In genomic region chr14:35257809-35258208, GRCh38 we compare ENCODE assay signal across 27 cellular contexts. TPM values are rescaled to one million over a fixed set of nuclear protein-coding genes. Genes with fewer than 3 reads are reported as not detected.
DNase-seq lines count a peak whose midpoint lies in the region; ATAC-seq and TF ChIP-seq lines count a peak whose summit lies in the region.
"Had no signal": no experiment of that assay in that cellular context is flagged by ENCODE, and none has a peak within 500 bp of the region (broad histone marks: within the 10 kb centered on the region; RNA-seq: fewer than 3 reads in every experiment).

No MANE protein-coding gene starts in this region.

- no peak for TF ChIP-seq RAD21 in SK-N-SH (IDR thresholded peaks at IDR 0.05; ENCODE audit: low read length)

- peaks cover 16% of the 10 kb centered on the region for H3K4me1 Mint-ChIP-seq in activated T-helper 17 cell treated with anti-CD3 and anti-CD28 coated beads, Interleukin-2, amount 50 U/mL, for 72 hours

- H3K4me3 Mint-ChIP-seq in activated T-helper 17 cell treated with anti-CD3 and anti-CD28 coated beads, Interleukin-2, amount 50 U/mL, for 72 hours = no peak overlapping the region
- H3K4me3 Mint-ChIP-seq: CD4-positive, alpha-beta T cell; stimulated activated naive B cell treated with anti-CD40 and anti-IgM and Interleukin-4, amounts not matched to agents 10 μg/mL and 1 μg/mL and 100 μg/mL, for 72 hours had no signal

- TF ChIP-seq CTCF in SK-N-SH (IDR thresholded peaks at IDR 0.05) (no peak), testis (IDR thresholded peaks at IDR 0.05) (no peak)

- H3K4me3 ChIP-seq in SK-N-SH (ENCODE audit: low read depth in 2 of 2, low read length in 1 of 2) (no peak overlapping the region), testis (no peak overlapping the region)
- H3K4me3 ChIP-seq: cardiac muscle cell, heart right ventricle, prostate gland, sigmoid colon had no signal

- H3K27me3 Mint-ChIP-seq in activated T-helper 17 cell treated with anti-CD3 and anti-CD28 coated beads, Interleukin-2, amount 50 U/mL, for 72 hours = no peaks in the 10 kb centered on the region
- H3K27me3 Mint-ChIP-seq: CD4-positive, alpha-beta T cell; stimulated activated naive B cell treated with anti-CD40 and anti-IgM and Interleukin-4, amounts not matched to agents 10 μg/mL and 1 μg/mL and 100 μg/mL, for 72 hours had no signal

- ATAC-seq in SK-N-SH treated with all-trans-retinoic acid at 6 μM for 48 hours = no peak; the same call in 2 of the 3 replicates
- no peak for ATAC-seq in activated T-helper 17 cell treated with anti-CD3 and anti-CD28 coated beads, Interleukin-2, amount 50 U/mL, for 72 hours (replicated peaks)
- ATAC-seq: heart right ventricle; HepG2; stimulated activated naive B cell treated with anti-CD40 and anti-IgM and Interleukin-4, amounts not matched to agents 10 μg/mL and 1 μg/mL and 100 μg/mL, for 72 hours had no signal

- no peaks in the 10 kb centered on the region; a peak in 1 of 4 replicates for H3K4me1 ChIP-seq in SK-N-SH (ENCODE audit: control insufficient read depth in 1 of 2, insufficient read depth in 2 of 2, low read depth in 1 of 2, low read length in 1 of 2)
- peaks cover 15% of the 10 kb centered on the region for H3K4me1 ChIP-seq in testis
- H3K4me1 ChIP-seq: prostate gland, sigmoid colon had no signal

- TF ChIP-seq POLR2A in erythroblast (IDR thresholded peaks at IDR 0.05; ENCODE audit: low read length) (no peak), testis (IDR thresholded peaks at IDR 0.05) (no peak)

- peak overlapping the region; percentile 2 for H3K27ac Mint-ChIP-seq in activated T-helper 17 cell treated with anti-CD3 and anti-CD28 coated beads, Interleukin-2, amount 50 U/mL, for 72 hours
- H3K27ac Mint-ChIP-seq: CD4-positive, alpha-beta T cell; stimulated activated naive B cell treated with anti-CD40 and anti-IgM and Interleukin-4, amounts not matched to agents 10 μg/mL and 1 μg/mL and 100 μg/mL, for 72 hours had no signal

- POLR2A ChIA-PET in SK-N-SH (lab: Yijun Ruan, JAX) = no interaction called here

- no peaks in the 10 kb centered on the region for H4K20me1 ChIP-seq in SK-N-SH (ENCODE audit: insufficient read depth)

- H3K27me3 ChIP-seq in SK-N-SH (ENCODE audit: insufficient read depth) (no peaks in the 10 kb centered on the region), testis (no peaks in the 10 kb centered on the region)
- H3K27me3 ChIP-seq: cardiac muscle cell, heart right ventricle, sigmoid colon had no signal

- H3K27ac ChIP-seq in SK-N-SH (ENCODE audit: low read depth in 2 of 2, low read length in 1 of 2) (0 out of 4 replicates have a peak overlapping the region, but pooled peaks of 1 of the 2 experiments have one; percentile 6), testis (peak overlapping the region; percentile 8 to 16)
- H3K27ac ChIP-seq: 22Rv1, cardiac muscle cell, heart right ventricle, HL-60, prostate gland, sigmoid colon had no signal

- H3K4me2 ChIP-seq in SK-N-SH = no peak overlapping the region

- 35% methylated on average over 1 of the region's 1 CpG for WGBS in SK-N-SH (ENCODE audit: low lambda C conversion rate)
- 32 to 48% methylated on average over 1 of the region's 1 CpG for WGBS in testis, 2 donors

- CTCF ChIA-PET in SK-N-SH (lab: Yijun Ruan, JAX) = no interaction called here

- H3K9me2 ChIP-seq in SK-N-SH = no peaks in the 10 kb centered on the region

- H3K79me2 ChIP-seq in SK-N-SH (ENCODE audit: insufficient read depth) = no peaks in the 10 kb centered on the region

- peaks cover 9% of the 10 kb centered on the region for H3F3A ChIP-seq in SK-N-SH (replicated peaks; ENCODE audit: insufficient read depth)

- TF ChIP-seq EP300 in SK-N-SH (IDR thresholded peaks at IDR 0.05; ENCODE audit: borderline replicate concordance in 1 of 2, low read depth in 1 of 2, low read length in 1 of 2) = no peak

- no peak for DNase-seq in SK-N-SH
- DNase-seq in erythroblast (lab: John Stamatoyannopoulos, UW) = peak; percentile 25 to 28
- DNase-seq in testis = no peak
- no peak for DNase-seq in NCI-H187 (lab: John Stamatoyannopoulos, UW)
- DNase-seq in kidney tubule cell (ENCODE audit: low spot score) = no peak
- DNase-seq in head of caudate nucleus = no peak
- DNase-seq: activated CD4-positive, alpha-beta T cell treated with anti-CD3 and anti-CD28 coated beads, Interleukin-2, amount 50 U/mL, for 48 hours; activated naive CD4-positive, alpha-beta T cell treated with anti-CD3 and anti-CD28 coated beads, Interleukin-2, amount 50 U/mL, for 16 hours; AML-193; CD4-positive, alpha-beta T cell; cortex of kidney; heart right ventricle; left cardiac atrium; mesenchymal stem cell; NCI-H1048; NCI-H1694; NCI-H510A treated with DMSO at 0.1 percent for 48 hours; SHP77 treated with DMSO at 0.1 percent for 48 hours; sigmoid colon; stimulated activated naive B cell treated with anti-CD40 and anti-IgM and Interleukin-4, amounts not matched to agents 10 μg/mL and 1 μg/mL and 100 μg/mL, for 72 hours had no signal

- H3K36me3 Mint-ChIP-seq in activated T-helper 17 cell treated with anti-CD3 and anti-CD28 coated beads, Interleukin-2, amount 50 U/mL, for 72 hours (ENCODE audit: low read depth) = peaks cover 23% of the 10 kb centered on the region

- H3K36me3 ChIP-seq in SK-N-SH (replicated peaks in 1 of 2; ENCODE audit: control insufficient read depth in 1 of 2, insufficient read depth in 2 of 2, low read length in 1 of 2) (no peaks in the 10 kb centered on the region), testis (ENCODE audit: low read depth, missing control alignments) (no peaks in the 10 kb centered on the region)
- H3K36me3 ChIP-seq: cardiac muscle cell, prostate gland, sigmoid colon had no signal

- no peak overlapping the region for H2AFZ ChIP-seq in SK-N-SH (ENCODE audit: low read depth)

- H3K9me3 Mint-ChIP-seq in activated T-helper 17 cell treated with anti-CD3 and anti-CD28 coated beads, Interleukin-2, amount 50 U/mL, for 72 hours = no peaks in the 10 kb centered on the region
- H3K9me3 Mint-ChIP-seq: CD4-positive, alpha-beta T cell had no signal

- intact Hi-C loops in testis (cut with DNase I; ENCODE audit: low total_unique reads) (no loop called here), head of caudate nucleus (cut with DNase I) (no loop called here)

- H3K9me3 ChIP-seq in SK-N-SH = no peaks in the 10 kb centered on the region
- H3K9me3 ChIP-seq in testis = no peaks in the 10 kb centered on the region
- H3K9me3 ChIP-seq: prostate gland, sigmoid colon had no signal

- no peak overlapping the region for H3K9ac ChIP-seq in SK-N-SH

TF ChIP-seq in SK-N-SH, 30 proteins besides CTCF, POLR2A, EP300 and RAD21 (continues in another document):
- TF ChIP-seq GABPA (IDR thresholded peaks at IDR 0.05; ENCODE audit: low read depth) (0 out of 2 replicates have a peak, but pooled peaks have one; percentile 24), TAF1 (IDR thresholded peaks at IDR 0.05; ENCODE audit: borderline replicate concordance, low read depth, low read length) (no peak), USF1 (IDR thresholded peaks at IDR 0.05; ENCODE audit: borderline replicate concordance, low read depth) (no peak), PBX3 (IDR thresholded peaks at IDR 0.05) (no peak)

TF ChIP-seq in SK-N-SH treated with all-trans-retinoic acid at 6 μM for 48 hours, 23 proteins besides CTCF, POLR2A, EP300 and RAD21 (continues in another document):
- no peak for TF ChIP-seq ISL1 (CRISPR knock-in tag; IDR thresholded peaks at IDR 0.05)
- TF ChIP-seq TSHZ2 (CRISPR knock-in tag; IDR thresholded peaks at IDR 0.05) = no peak
- TF ChIP-seq OSR1 (CRISPR knock-in tag; IDR thresholded peaks at IDR 0.05) = no peak
- TF ChIP-seq PPARA (CRISPR knock-in tag; IDR thresholded peaks at IDR 0.05; ENCODE audit: borderline replicate concordance) = no peak
- TF ChIP-seq ARNTL (CRISPR knock-in tag; IDR thresholded peaks at IDR 0.05; ENCODE audit: borderline replicate concordance, low read depth) = no peak
- no peak for TF ChIP-seq TCF4 (CRISPR knock-in tag; IDR thresholded peaks at IDR 0.05; ENCODE audit: borderline replicate concordance)
- TF ChIP-seq ZNF8 (CRISPR knock-in tag; IDR thresholded peaks at IDR 0.05) = no peak
- TF ChIP-seq SNAI2 (CRISPR knock-in tag; IDR thresholded peaks at IDR 0.05) = no peak
- TF ChIP-seq CSDC2 (CRISPR knock-in tag; IDR thresholded peaks at IDR 0.05) = no peak
- TF ChIP-seq ZC3H10 (CRISPR knock-in tag; IDR thresholded peaks at IDR 0.05) = no peak

RNA-seq across cellular contexts. Expression of gene PSMA6, which starts 34.4 kb away (rescaled TPM):
- polyA plus RNA-seq in SK-N-SH (2012; rRNA removed) (174 and 227 TPM in 2 replicates), testis (ENCODE audit: insufficient read depth, low read depth, low replicate concordance) (461 TPM)
- polyA plus RNA-seq in SK-N-SH (2012; cell fraction: cytosol; rRNA removed) = 237 and 272 TPM in 2 replicates
- 74.5 and 150 TPM in 2 replicates for polyA plus RNA-seq in SK-N-SH (2012; cell fraction: nucleus; rRNA removed)
- total RNA-seq in activated T-helper 17 cell treated with anti-CD3 and anti-CD28 coated beads, Interleukin-2, amount 50 U/mL, for 72 hours = 100 to 1,000 TPM; 295 to 386 TPM
- 100 to 1,000 TPM; 147 to 257 TPM for total RNA-seq in testis

Comparison
In these comparisons a context has a peak if more than half of its experiments do, and no peak if none do; other contexts are left out.
1. DNase-seq: peak in erythroblast (2 of 2); none in SK-N-SH (single experiment), testis (single experiment), NCI-H187 (0 of 2), kidney tubule cell (single experiment) and head of caudate nucleus (0 of 42).